In the genomic region with DNA sequence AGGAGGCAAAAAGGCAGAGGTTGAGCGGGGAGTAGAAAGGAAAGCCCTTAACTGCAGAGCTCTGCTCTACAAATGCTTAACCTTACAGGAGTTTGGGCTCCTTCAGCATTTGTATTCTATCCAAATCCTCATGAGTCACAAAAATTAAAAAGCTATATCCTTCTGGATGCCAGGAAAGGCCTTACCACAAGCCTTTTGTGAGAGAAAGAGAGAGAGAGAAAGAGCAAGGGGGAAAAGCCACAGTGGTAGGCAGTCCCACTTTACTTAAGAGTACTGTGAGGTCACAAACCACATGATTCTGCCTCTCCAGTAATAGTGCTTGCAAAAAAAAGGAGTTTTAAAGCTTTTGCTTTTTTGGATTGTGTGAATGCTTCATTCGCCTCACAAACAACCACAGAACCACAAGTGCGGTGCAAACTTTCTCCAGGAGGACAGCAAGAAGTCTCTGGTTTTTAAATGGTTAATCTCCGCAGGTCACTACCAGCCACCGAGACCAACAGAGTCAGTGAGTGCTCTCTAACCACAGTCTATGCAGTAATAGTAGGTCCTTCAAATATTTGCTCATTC, we compare ENCODE assay signal across 8 cellular contexts. TPM values are rescaled to one million over a fixed set of nuclear protein-coding genes. Genes with fewer than 3 reads are reported as not detected.
A peak's percentile ranks its signal among the peaks of the same experiment; 100 is the strongest.
DNase-seq lines count a peak whose midpoint lies in the region; ATAC-seq and TF ChIP-seq lines count a peak whose summit lies in the region.

Gene RUNX2 (plus strand): TSS at position 375 of the 567 bp plus-strand sequence. CDS start 397 bp downstream, outside the sequence.

- H2AFZ ChIP-seq in fibroblast of lung (ENCODE audit: low read length) = peak within 1 kb of the TSS; percentile 68

- no peak for TF ChIP-seq CTCF in RWPE2 (IDR thresholded peaks at IDR 0.05; ENCODE audit: poor library complexity, severe bottlenecking)
- no peak for TF ChIP-seq CTCF in fibroblast of lung (conservative IDR thresholded peaks at IDR 0.05 in 1 of 2, IDR thresholded peaks at IDR 0.05 in 1 of 2; ENCODE audit: low read depth in 1 of 2, low read length in 2 of 2)
- no peak for TF ChIP-seq CTCF in progenitor cell of endocrine pancreas (IDR thresholded peaks at IDR 0.05; ENCODE audit: unreplicated experiment)
- no peak for TF ChIP-seq CTCF in coronary artery (IDR thresholded peaks at IDR 0.05)

- no peak within 1 kb of the TSS for H3K27ac ChIP-seq in RWPE2 (ENCODE audit: poor library complexity, severe bottlenecking)
- no peak within 1 kb of the TSS for H3K27ac ChIP-seq in fibroblast of lung (ENCODE audit: insufficient read depth, low read length)
- no peak within 1 kb of the TSS for H3K27ac ChIP-seq in coronary artery

- H3K36me3 ChIP-seq in RWPE2 (ENCODE audit: low read depth) (no peaks in the 10 kb centered on the region), fibroblast of lung (ENCODE audit: control insufficient read depth, insufficient read depth, low read length) (no peaks in the 10 kb centered on the region)

- H3K36me3 Mint-ChIP-seq in progenitor cell of endocrine pancreas (ENCODE audit: insufficient read depth) = no peaks in the 10 kb centered on the region

- H3K4me3 ChIP-seq in RWPE2 (ENCODE audit: severe bottlenecking) (no peak within 1 kb of the TSS), fibroblast of lung (replicated peaks in 1 of 4; ENCODE audit: control extremely low read depth in 1 of 4, insufficient read depth in 1 of 4, low read depth in 3 of 4, low read length in 4 of 4) (peak within 1 kb of the TSS in 2 of 4 experiments; percentile 43 to 46), coronary artery (no peak within 1 kb of the TSS)

- no peaks in the 10 kb centered on the region for H3K9me3 Mint-ChIP-seq in progenitor cell of endocrine pancreas (ENCODE audit: low read depth)

- H3K4me2 ChIP-seq in fibroblast of lung (ENCODE audit: extremely low read depth, insufficient read depth, low read length) = peak within 1 kb of the TSS; percentile 47

- peaks cover 33% of the 10 kb centered on the region for H3K4me1 Mint-ChIP-seq in progenitor cell of endocrine pancreas (ENCODE audit: low read depth)

- H3K27me3 ChIP-seq in RWPE2 (ENCODE audit: insufficient read depth, poor library complexity, severe bottlenecking) (no peaks in the 10 kb centered on the region), fibroblast of lung (ENCODE audit: control insufficient read depth, insufficient read depth, low read length) (no peaks in the 10 kb centered on the region)

- no peak within 1 kb of the TSS for H3K9ac ChIP-seq in fibroblast of lung (ENCODE audit: insufficient read depth, low read length)

- peak; percentile 50 for ATAC-seq in RWPE2 (ENCODE audit: low read depth)
- ATAC-seq in GM21619 (IDR thresholded peaks at IDR 0.05; ENCODE audit: unreplicated experiment) = no peak
- ATAC-seq in HG03354 (IDR thresholded peaks at IDR 0.05; ENCODE audit: poor library complexity, severe bottlenecking, unreplicated experiment) = no peak

- H3K79me2 ChIP-seq in fibroblast of lung (ENCODE audit: control insufficient read depth, insufficient read depth, low read length) = no peaks in the 10 kb centered on the region

- DNase-seq in GF-D8 (lab: John Stamatoyannopoulos, UW) (peak; percentile 8), RWPE2 (ENCODE audit: low spot score) (no peak), fibroblast of lung (ENCODE audit: low read depth in 2 of 2) (peak; percentile 91 to 99), progenitor cell of endocrine pancreas (ENCODE audit: low spot score, unreplicated experiment) (no peak), AML-193 (lab: John Stamatoyannopoulos, UW) (no peak), coronary artery (ENCODE audit: low spot score) (no peak)

- peak within 1 kb of the TSS; percentile 36 for H3K4me3 Mint-ChIP-seq in progenitor cell of endocrine pancreas (ENCODE audit: low read depth)

- H3K9me3 ChIP-seq in RWPE2 (ENCODE audit: severe bottlenecking) = no peaks in the 10 kb centered on the region
- no peaks in the 10 kb centered on the region for H3K9me3 ChIP-seq in fibroblast of lung (ENCODE audit: control insufficient read depth, insufficient read depth, low read depth, low read length)

- H3K27me3 Mint-ChIP-seq in progenitor cell of endocrine pancreas = no peaks in the 10 kb centered on the region

- H3K4me1 ChIP-seq in RWPE2 (ENCODE audit: insufficient read depth, poor library complexity, severe bottlenecking) = peaks cover 13% of the 10 kb centered on the region
- no peaks in the 10 kb centered on the region for H3K4me1 ChIP-seq in fibroblast of lung (ENCODE audit: control insufficient read depth, extremely low read depth, insufficient read depth, low read length)

- H3K27ac Mint-ChIP-seq in progenitor cell of endocrine pancreas = peak within 1 kb of the TSS; percentile 60

- H4K20me1 ChIP-seq in fibroblast of lung (ENCODE audit: control insufficient read depth, extremely low read depth, insufficient read depth, low read length) = no peaks in the 10 kb centered on the region

RNA-seq across cellular contexts. Expression of gene RUNX2, which starts in this region (rescaled TPM):
- total RNA-seq in fibroblast of lung = 2.1 and 4.5 TPM in 2 replicates
- 2.5 and 4.0 TPM in 2 replicates for polyA plus RNA-seq in fibroblast of lung
- polyA plus RNA-seq in fibroblast of lung (2012) = 4.4 and 4.9 TPM in 2 replicates
- 10.2 and 15.9 TPM in 2 replicates for polyA minus RNA-seq in fibroblast of lung (ENCODE audit: low replicate concordance)
- 0.46 and 0.75 TPM in 2 replicates for total RNA-seq in progenitor cell of endocrine pancreas

Comparison
In these comparisons a context has a peak if more than half of its experiments do, and no peak if none do; other contexts are left out.
1. DNase-seq: peak in GF-D8 (single experiment) and fibroblast of lung (2 of 2); none in RWPE2 (single experiment), progenitor cell of endocrine pancreas (single experiment), AML-193 (0 of 2) and coronary artery (single experiment).